9 cellular contexts compared by ENCODE assay signal in the genomic region with DNA sequence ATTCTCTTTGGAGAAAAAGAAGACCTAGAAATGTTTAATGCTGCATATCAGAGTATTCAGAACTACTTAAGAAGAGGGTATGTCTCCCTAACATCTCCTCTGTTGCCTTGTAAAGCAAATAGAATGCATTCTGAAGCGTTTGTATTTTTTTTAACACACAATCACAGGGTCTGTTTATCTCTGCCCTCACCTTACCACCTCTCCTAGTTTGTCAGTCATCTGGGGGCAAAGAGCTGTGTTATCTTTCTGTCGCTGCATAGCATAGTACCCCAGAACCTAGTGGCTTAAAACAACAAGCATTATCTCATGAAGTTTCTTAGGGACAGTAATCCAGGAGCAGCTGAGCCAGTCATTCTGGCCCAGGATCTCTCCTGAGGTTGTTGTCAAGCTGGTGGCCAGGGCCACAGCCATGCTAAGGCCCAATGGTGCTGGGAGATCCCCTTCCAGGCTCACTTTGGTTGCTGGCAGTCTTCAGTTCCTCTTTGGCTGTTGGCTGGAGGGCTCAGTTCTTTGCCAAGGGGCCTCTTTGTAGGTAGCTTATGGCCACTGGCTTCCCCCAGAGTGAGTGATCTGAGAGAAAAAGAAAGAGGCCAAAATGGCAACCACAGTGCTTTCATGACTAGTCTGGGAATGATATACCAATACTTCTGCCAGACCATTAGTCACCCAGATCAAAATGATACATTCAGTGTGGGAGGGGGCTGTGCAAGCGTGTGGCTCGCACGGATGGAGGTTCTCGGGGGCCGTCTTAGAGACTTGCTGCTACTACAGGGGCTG. TPM values are rescaled to one million over a fixed set of nuclear protein-coding genes. Genes with fewer than 3 reads are reported as not detected.
DNase-seq lines count a peak whose midpoint lies in the region; ATAC-seq, FAIRE-seq and TF ChIP-seq lines count a peak whose summit lies in the region.
"Had no signal": no experiment of that assay in that cellular context is flagged by ENCODE, and none has a peak within 500 bp of the region (broad histone marks: within the 10 kb centered on the region; RNA-seq: fewer than 3 reads in every experiment).

No MANE protein-coding gene starts in this region.

- H3K9me3 Mint-ChIP-seq in activated T-cell treated with anti-CD3 and anti-CD28 coated beads, Interleukin-2, amount 50 U/mL, for 72 hours, result no peaks in the 10 kb centered on the region

- POLR2A ChIA-PET in AG04450 (lab: Yijun Ruan, JAX), result no interaction called here

- no peak for TF ChIP-seq CTCF in AG04450 (IDR thresholded peaks at IDR 0.05; ENCODE audit: low read depth, low read length)

- peaks cover 76% of the 10 kb centered on the region for H3K4me1 Mint-ChIP-seq in activated T-cell treated with anti-CD3 and anti-CD28 coated beads, Interleukin-2, amount 50 U/mL, for 72 hours (ENCODE audit: low read depth)

- H3K27ac Mint-ChIP-seq in activated T-cell treated with anti-CD3 and anti-CD28 coated beads, Interleukin-2, amount 50 U/mL, for 72 hours, result peak overlapping the region; percentile 90

- H3K27me3 Mint-ChIP-seq in activated T-cell treated with anti-CD3 and anti-CD28 coated beads, Interleukin-2, amount 50 U/mL, for 72 hours (ENCODE audit: low read depth), result no peaks in the 10 kb centered on the region

- CTCF ChIA-PET in AG04450 (lab: Charles Lee), result no interaction called here

- DNase-seq in AG04450 (ENCODE audit: low read depth, low spot score), result no peak
- peak; percentile 63 to 76 for DNase-seq in activated T-cell treated with anti-CD3 and anti-CD28 coated beads, Interleukin-2, amount 50 U/mL, for 72 hours
- no peak for DNase-seq in DMS79 treated with DMSO at 0.1 percent for 48 hours (lab: John Stamatoyannopoulos, UW)
- DNase-seq in frontal cortex (ENCODE audit: low spot score in 2 of 2), result no peak
- no peak for DNase-seq in GM19238 (ENCODE audit: insufficient read length, low spot score)
- DNase-seq in DMS53 treated with DMSO at 0.1 percent for 48 hours (lab: John Stamatoyannopoulos, UW; ENCODE audit: unreplicated experiment), result no peak
- DNase-seq: NCI-H526 treated with DMSO at 0.1 percent for 48 hours had no signal

- peaks cover 29 to 75% of the 10 kb centered on the region in 2 donors for H3K36me3 Mint-ChIP-seq in activated T-cell treated with anti-CD3 and anti-CD28 coated beads, Interleukin-2, amount 50 U/mL, for 72 hours (ENCODE audit: insufficient read depth in 2 of 2)

- peak overlapping the region; percentile 68 for H3K27ac ChIP-seq in AG04450 (ENCODE audit: low read depth, low read length)

- H3K4me3 Mint-ChIP-seq in activated T-cell treated with anti-CD3 and anti-CD28 coated beads, Interleukin-2, amount 50 U/mL, for 72 hours, result peak overlapping the region; percentile 65 to 73

- peak; percentile 99 for ATAC-seq in GM18870 (IDR thresholded peaks at IDR 0.05; ENCODE audit: unreplicated experiment)
- ATAC-seq in HG02884 (IDR thresholded peaks at IDR 0.05; ENCODE audit: unreplicated experiment), result peak; percentile 95
- ATAC-seq in activated T-cell treated with anti-CD3 and anti-CD28 coated beads, Interleukin-2, amount 50 U/mL, for 72 hours (replicated peaks in 1 of 2), result peak; percentile 91 to 92

- no peaks in the 10 kb centered on the region for H3K27me3 ChIP-seq in AG04450 (ENCODE audit: control insufficient read depth, insufficient read depth, low read length)

- no peak for FAIRE-seq in frontal cortex (lab: Jason Lieb, UNC)

- no peak overlapping the region for H3K4me3 ChIP-seq in AG04450 (ENCODE audit: low read depth, low read length)

- H3K9me3 ChIP-seq in AG04450 (ENCODE audit: control insufficient read depth, insufficient read depth, low read length), result no peaks in the 10 kb centered on the region

RNA-seq across cellular contexts. Expression of a gene that starts 17.8 kb away (rescaled TPM):
- 36.0 and 42.5 TPM in 2 replicates for polyA plus RNA-seq in AG04450 (2011; rRNA removed)
- polyA minus RNA-seq in AG04450 (2011; rRNA and poly(A)+ RNA removed), result 47.1 and 50.6 TPM in 2 replicates
- total RNA-seq in activated T-cell treated with anti-CD3 and anti-CD28 coated beads, Interleukin-2, amount 50 U/mL, for 72 hours, result 100 to 1,000 TPM; 225 to 272 TPM
- total RNA-seq in frontal cortex, result 5.3 TPM

Comparison
In these comparisons a context has a peak if more than half of its experiments do, and no peak if none do; other contexts are left out.
1. DNase-seq: peak in activated T-cell treated with anti-CD3 and anti-CD28 coated beads, Interleukin-2, amount 50 U/mL, for 72 hours (2 of 2); none in AG04450 (single experiment), DMS79 treated with DMSO at 0.1 percent for 48 hours (single experiment), frontal cortex (0 of 2), GM19238 (single experiment) and DMS53 treated with DMSO at 0.1 percent for 48 hours (single experiment).
2. RNA of a gene that starts 17.8 kb away (total RNA-seq): 225 to 272 TPM in activated T-cell treated with anti-CD3 and anti-CD28 coated beads, Interleukin-2, amount 50 U/mL, for 72 hours; 5.3 TPM in frontal cortex (single experiment); every median in the first group is over 10 times any median in the second.
3. Peak in every context shown above with its lines, with median percentiles within 50 percentile points of each other: ATAC-seq.